ENCODE assay signal across 31 cellular contexts in the genomic region with DNA sequence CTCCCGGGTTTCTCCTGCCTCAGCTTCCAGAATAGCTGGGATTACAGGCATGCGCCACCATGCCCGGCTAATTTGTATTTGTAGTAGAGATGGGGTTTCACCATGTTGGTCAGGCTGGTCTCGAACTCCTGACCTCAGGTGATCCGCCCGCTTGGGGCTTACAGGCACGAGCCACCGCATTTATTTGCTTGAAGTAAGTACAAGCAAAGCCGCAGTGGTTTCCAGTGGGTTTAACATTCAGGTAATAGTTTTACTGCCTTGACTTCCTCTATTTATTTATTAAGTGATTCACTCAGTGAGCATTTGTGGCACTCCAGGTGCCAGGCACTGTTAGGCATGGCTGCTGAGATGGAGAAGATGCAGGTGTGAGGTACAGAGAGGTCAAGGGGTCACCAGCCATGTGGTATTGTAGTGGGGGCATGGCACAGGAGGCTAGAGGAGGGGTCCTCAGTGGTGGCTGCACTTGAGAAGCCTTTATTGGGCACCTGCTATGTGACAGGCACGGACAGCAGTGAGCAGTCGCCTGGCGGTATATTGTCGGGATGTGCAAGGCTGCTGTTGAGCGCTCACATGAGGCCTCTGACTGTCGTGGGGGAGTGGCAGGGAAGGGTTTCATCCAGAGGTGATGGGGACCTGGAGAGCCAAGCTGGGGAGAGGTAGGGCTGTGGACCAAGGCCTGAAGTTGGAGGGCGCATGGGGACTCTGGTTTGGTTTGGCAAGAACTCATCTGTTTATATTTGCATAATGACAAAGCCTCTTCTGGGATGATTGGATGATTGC.
"Had no signal": no experiment of that assay in that cellular context is flagged by ENCODE, and none has a peak within 500 bp of the region (broad histone marks: within the 10 kb centered on the region; RNA-seq: fewer than 3 reads in every experiment).

No MANE protein-coding gene starts in this region.

- H3K4me1 Mint-ChIP-seq: activated CD4-positive, alpha-beta memory T cell treated with anti-CD3 and anti-CD28 coated beads, Interleukin-2, amount 10 ng/mL, durations not matched to agents 7 days and 5 days; activated CD4-positive, alpha-beta T cell treated with anti-CD3 and anti-CD28 coated beads, Interleukin-2, amount 10 ng/mL, durations not matched to agents 7 days and 5 days; activated naive CD4-positive, alpha-beta T cell treated with anti-CD3 and anti-CD28 coated beads, Interleukin-2, amount 10 ng/mL, durations not matched to agents 7 days and 5 days had no signal

- H3K4me2 ChIP-seq: hepatocyte, smooth muscle cell had no signal

- H3K4me1 ChIP-seq: ascending aorta, gastrocnemius medialis, pancreas, prostate gland, uterus had no signal

- H3K36me3 ChIP-seq: ascending aorta, cardiac muscle cell, gastrocnemius medialis, left ventricle myocardium inferior, pancreas, prostate gland, right atrium auricular region, tibial nerve, uterus had no signal

- H3K9me3 ChIP-seq: ascending aorta, gastrocnemius medialis, left ventricle myocardium inferior, mucosa of descending colon, pancreas, prostate gland, right atrium auricular region, tibial nerve, uterus had no signal

- ATAC-seq: effector memory CD8-positive, alpha-beta T cell; gastrocnemius medialis; mucosa of descending colon; pancreas had no signal

- H3K4me3 Mint-ChIP-seq: activated CD4-positive, alpha-beta memory T cell treated with anti-CD3 and anti-CD28 coated beads, Interleukin-2, amount 10 ng/mL, durations not matched to agents 7 days and 5 days; activated CD4-positive, alpha-beta T cell treated with anti-CD3 and anti-CD28 coated beads, Interleukin-2, amount 10 ng/mL, durations not matched to agents 7 days and 5 days; activated naive CD4-positive, alpha-beta T cell treated with anti-CD3 and anti-CD28 coated beads, Interleukin-2, amount 10 ng/mL, durations not matched to agents 7 days and 5 days; activated naive CD8-positive, alpha-beta T cell treated with anti-CD3 and anti-CD28 coated beads, Interleukin-2, amount 10 ng/mL, durations not matched to agents 7 days and 5 days; activated T-cell treated with anti-CD3 and anti-CD28 coated beads, Interleukin-2, amount 50 U/mL, for 24 hours; brain; effector memory CD8-positive, alpha-beta T cell; stimulated activated naive B cell treated with anti-CD40 and anti-IgM and Interleukin-4, amounts not matched to agents 10 μg/mL and 1 μg/mL and 100 μg/mL, for 72 hours had no signal

- H2AFZ ChIP-seq: hepatocyte had no signal

- H3K27me3 ChIP-seq: ascending aorta, cardiac muscle cell, gastrocnemius medialis, hepatocyte, pancreas, right atrium auricular region, tibial nerve, uterus had no signal

- DNase-seq: activated CD4-positive, alpha-beta memory T cell treated with anti-CD3 and anti-CD28 coated beads, Interleukin-2, amount 10 ng/mL, durations not matched to agents 7 days and 5 days; activated CD4-positive, alpha-beta T cell treated with anti-CD3 and anti-CD28 coated beads, Interleukin-2, amount 10 ng/mL, durations not matched to agents 7 days and 5 days; activated CD4-positive, CD25-positive, alpha-beta regulatory T cell treated with anti-CD3 and anti-CD28 coated beads, Interleukin-2, amount 50 U/mL, for 72 hours; activated CD8-positive, alpha-beta memory T cell treated with anti-CD3 and anti-CD28 coated beads, Interleukin-2, amount 50 U/mL, for 48 hours; activated gamma-delta T cell; activated naive CD4-positive, alpha-beta T cell treated with anti-CD3 and anti-CD28 coated beads, Interleukin-2, amount 10 ng/mL, durations not matched to agents 7 days and 5 days; activated naive CD8-positive, alpha-beta T cell treated with anti-CD3 and anti-CD28 coated beads, Interleukin-2, amount 10 ng/mL, durations not matched to agents 7 days and 5 days; activated T-cell treated with anti-CD3 and anti-CD28 coated beads, Interleukin-2, amount 50 U/mL, for 24 hours; cortex of kidney; effector memory CD8-positive, alpha-beta T cell; erythroblast; gastrocnemius medialis; left ventricle myocardium inferior; mucosa of descending colon; nucleus accumbens; pancreas; stimulated activated CD4-positive, alpha-beta T cell treated with anti-CD3 and anti-CD28 coated beads, Interleukin-1b, Interleukin-23, amount 100 ng/mL, for 48 hours; stimulated activated CD4-positive, alpha-beta T cell treated with anti-CD3 and anti-CD28 coated beads, Interleukin-4, amount 100 ng/mL, for 4 hours; stimulated activated CD8-positive, alpha-beta memory T cell treated with anti-CD3 and anti-CD28 coated beads, Interleukin-4, amount 100 ng/mL, for 48 hours; stimulated activated naive B cell treated with anti-CD40 and anti-IgM and Interleukin-4, amounts not matched to agents 10 μg/mL and 1 μg/mL and 100 μg/mL, for 72 hours; T-helper 2 cell; uterus had no signal

- H3K27ac Mint-ChIP-seq: activated CD4-positive, alpha-beta memory T cell treated with anti-CD3 and anti-CD28 coated beads, Interleukin-2, amount 10 ng/mL, durations not matched to agents 7 days and 5 days; activated CD4-positive, alpha-beta T cell treated with anti-CD3 and anti-CD28 coated beads, Interleukin-2, amount 10 ng/mL, durations not matched to agents 7 days and 5 days; activated naive CD4-positive, alpha-beta T cell treated with anti-CD3 and anti-CD28 coated beads, Interleukin-2, amount 10 ng/mL, durations not matched to agents 7 days and 5 days; activated naive CD8-positive, alpha-beta T cell treated with anti-CD3 and anti-CD28 coated beads, Interleukin-2, amount 10 ng/mL, durations not matched to agents 7 days and 5 days; activated T-cell treated with anti-CD3 and anti-CD28 coated beads, Interleukin-2, amount 50 U/mL, for 24 hours; brain; effector memory CD8-positive, alpha-beta T cell; stimulated activated naive B cell treated with anti-CD40 and anti-IgM and Interleukin-4, amounts not matched to agents 10 μg/mL and 1 μg/mL and 100 μg/mL, for 72 hours had no signal

- H3K36me3 Mint-ChIP-seq: activated naive CD4-positive, alpha-beta T cell treated with anti-CD3 and anti-CD28 coated beads, Interleukin-2, amount 10 ng/mL, durations not matched to agents 7 days and 5 days; activated naive CD8-positive, alpha-beta T cell treated with anti-CD3 and anti-CD28 coated beads, Interleukin-2, amount 10 ng/mL, durations not matched to agents 7 days and 5 days; brain; stimulated activated naive B cell treated with anti-CD40 and anti-IgM and Interleukin-4, amounts not matched to agents 10 μg/mL and 1 μg/mL and 100 μg/mL, for 72 hours had no signal

- H3K4me3 ChIP-seq: ascending aorta, cardiac muscle cell, gastrocnemius medialis, hepatocyte, left ventricle myocardium inferior, lung, mucosa of descending colon, pancreas, prostate gland, right atrium auricular region, smooth muscle cell, tibial nerve, uterus had no signal

- H3K9me3 Mint-ChIP-seq: activated CD4-positive, alpha-beta T cell treated with anti-CD3 and anti-CD28 coated beads, Interleukin-2, amount 10 ng/mL, durations not matched to agents 7 days and 5 days; activated naive CD8-positive, alpha-beta T cell treated with anti-CD3 and anti-CD28 coated beads, Interleukin-2, amount 10 ng/mL, durations not matched to agents 7 days and 5 days; activated T-cell treated with anti-CD3 and anti-CD28 coated beads, Interleukin-2, amount 50 U/mL, for 24 hours; brain; stimulated activated naive B cell treated with anti-CD40 and anti-IgM and Interleukin-4, amounts not matched to agents 10 μg/mL and 1 μg/mL and 100 μg/mL, for 72 hours had no signal

- H3K27ac ChIP-seq: ascending aorta, cardiac muscle cell, gastrocnemius medialis, hepatocyte, left ventricle myocardium inferior, pancreas, prostate gland, right atrium auricular region, tibial nerve, uterus had no signal

- H3K27me3 Mint-ChIP-seq: activated CD4-positive, alpha-beta memory T cell treated with anti-CD3 and anti-CD28 coated beads, Interleukin-2, amount 10 ng/mL, durations not matched to agents 7 days and 5 days; activated CD4-positive, alpha-beta T cell treated with anti-CD3 and anti-CD28 coated beads, Interleukin-2, amount 10 ng/mL, durations not matched to agents 7 days and 5 days; activated naive CD4-positive, alpha-beta T cell treated with anti-CD3 and anti-CD28 coated beads, Interleukin-2, amount 10 ng/mL, durations not matched to agents 7 days and 5 days; activated naive CD8-positive, alpha-beta T cell treated with anti-CD3 and anti-CD28 coated beads, Interleukin-2, amount 10 ng/mL, durations not matched to agents 7 days and 5 days; activated T-cell treated with anti-CD3 and anti-CD28 coated beads, Interleukin-2, amount 50 U/mL, for 24 hours; brain; stimulated activated naive B cell treated with anti-CD40 and anti-IgM and Interleukin-4, amounts not matched to agents 10 μg/mL and 1 μg/mL and 100 μg/mL, for 72 hours had no signal
